31 cellular contexts compared by ENCODE assay signal in the genomic region with DNA sequence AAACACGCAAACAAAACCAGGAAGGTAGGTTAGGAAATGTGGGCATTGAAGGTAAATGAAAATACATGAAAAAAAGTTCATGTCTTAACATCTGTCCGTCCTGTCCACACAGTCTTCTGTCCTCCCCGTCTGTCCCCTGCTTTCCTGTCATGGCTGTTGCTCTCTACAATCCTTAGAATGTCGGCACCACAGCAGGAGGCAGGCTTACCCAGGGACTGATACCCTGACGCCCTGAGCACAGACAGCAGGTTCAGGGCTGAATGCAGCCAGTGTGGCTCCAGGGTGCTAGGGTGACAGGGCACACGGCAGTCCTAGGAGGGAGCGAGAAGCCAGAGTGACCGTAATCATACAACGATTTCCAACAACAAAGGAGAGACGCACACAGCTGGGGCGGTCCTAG.
DNase-seq lines count a peak whose midpoint lies in the region; ATAC-seq, FAIRE-seq and TF ChIP-seq lines count a peak whose summit lies in the region.
"Had no signal": no experiment of that assay in that cellular context is flagged by ENCODE, and none has a peak within 500 bp of the region (broad histone marks: within the 10 kb centered on the region; RNA-seq: fewer than 3 reads in every experiment).

No MANE protein-coding gene starts in this region.

- no peak for TF ChIP-seq POLR2A in GM12892 (IDR thresholded peaks at IDR 0.05; ENCODE audit: low read depth, low read length)

- no peak overlapping the region for H3K4me3 ChIP-seq in naive thymus-derived CD4-positive, alpha-beta T cell (ENCODE audit: low read length)
- H3K4me3 ChIP-seq: body of pancreas, heart right ventricle, lung, SJCRH30, skin epidermis, testis, vagina had no signal

- no peak for DNase-seq in activated CD4-positive, alpha-beta T cell treated with anti-CD3 and anti-CD28 coated beads, Interleukin-2, amount 10 ng/mL, durations not matched to agents 7 days and 5 days
- no peak for DNase-seq in activated CD4-positive, alpha-beta T cell treated with anti-CD3 and anti-CD28 coated beads for 4 hours
- DNase-seq in GM18507 (ENCODE audit: extremely low spot score, insufficient read length, low read depth) (no peak), SKM-1 (lab: John Stamatoyannopoulos, UW; ENCODE audit: unreplicated experiment) (no peak), GM12892 (ENCODE audit: insufficient read length) (no peak)
- no peak for DNase-seq in activated naive CD8-positive, alpha-beta T cell treated with anti-CD3 and anti-CD28 coated beads, Interleukin-2, amount 10 ng/mL, durations not matched to agents 7 days and 5 days
- no peak for DNase-seq in naive thymus-derived CD4-positive, alpha-beta T cell
- DNase-seq: activated CD4-positive, alpha-beta T cell treated with anti-CD3 and anti-CD28 coated beads, Interleukin-2, amount 50 U/mL, for 4 hours; activated effector memory CD4-positive, alpha-beta T cell treated with anti-CD3 and anti-CD28 coated beads, Interleukin-2, amount 50 U/mL, for 16 hours; body of pancreas; dermis blood vessel endothelial cell; DND-41; heart right ventricle; KBM-7; NCI-H1092 treated with DMSO at 0.1 percent for 48 hours; NCI-H1694 treated with DMSO at 0.1 percent for 48 hours; NCI-H2171; NCI-H510A; retina; RPMI8226; stimulated activated naive CD4-positive, alpha-beta T cell; T-helper 9 cell; testis had no signal

- intact Hi-C loops in naive thymus-derived CD4-positive, alpha-beta T cell (cut with micrococcal nuclease): no loop called here

- H3K4me1 ChIP-seq in naive thymus-derived CD4-positive, alpha-beta T cell (ENCODE audit: control insufficient read depth in 2 of 2, insufficient read depth in 2 of 2, low read length in 2 of 2): peaks cover 8 to 15% of the 10 kb centered on the region in 2 donors
- H3K4me1 ChIP-seq: body of pancreas, heart right ventricle, parathyroid adenoma, SJCRH30, vagina had no signal

- POLR2A ChIA-PET in activated CD4-positive, alpha-beta T cell treated with anti-CD3 and anti-CD28 coated beads, Interleukin-2, amount 10 ng/mL, durations not matched to agents 7 days and 5 days (lab: Charles Lee): no interaction called here
- POLR2A ChIA-PET in activated naive CD8-positive, alpha-beta T cell treated with anti-CD3 and anti-CD28 coated beads, Interleukin-2, amount 10 ng/mL, durations not matched to agents 7 days and 5 days (lab: Charles Lee): interaction anchor here (2.5 kb wide), 1 partner anchor 123 kb away, joined by 11 read pairs; a partner anchor contains a TSS
- POLR2A ChIA-PET in naive thymus-derived CD4-positive, alpha-beta T cell (lab: Charles Lee): interaction anchor here (0.8 kb wide), 1 partner anchor 222 kb away, joined by 3 read pairs; no protein-coding TSS in a partner anchor

- peak; percentile 9 for FAIRE-seq in GM18507 (lab: Jason Lieb, UNC)
- no peak for FAIRE-seq in GM12892 (lab: Jason Lieb, UNC)

- ATAC-seq in activated naive CD8-positive, alpha-beta T cell treated with anti-CD3 and anti-CD28 coated beads, Interleukin-2, amount 10 ng/mL, durations not matched to agents 7 days and 5 days (ENCODE audit: low read depth): no peak
- ATAC-seq in naive thymus-derived CD4-positive, alpha-beta T cell: no peak
- no peak for ATAC-seq in GM18498 (IDR thresholded peaks at IDR 0.05; ENCODE audit: unreplicated experiment)
- ATAC-seq: body of pancreas, esophagus mucosa had no signal

- H3K36me3 Mint-ChIP-seq in activated CD4-positive, alpha-beta T cell treated with anti-CD3 and anti-CD28 coated beads, Interleukin-2, amount 10 ng/mL, durations not matched to agents 7 days and 5 days (ENCODE audit: low read depth): peaks cover 46% of the 10 kb centered on the region
- peaks cover 38% of the 10 kb centered on the region for H3K36me3 Mint-ChIP-seq in activated naive CD8-positive, alpha-beta T cell treated with anti-CD3 and anti-CD28 coated beads, Interleukin-2, amount 10 ng/mL, durations not matched to agents 7 days and 5 days
- H3K36me3 Mint-ChIP-seq in naive thymus-derived CD4-positive, alpha-beta T cell: peaks cover 19 to 38% (median 26%) of the 10 kb centered on the region in 5 donors

- no peak overlapping the region for H3K4me3 Mint-ChIP-seq in activated CD4-positive, alpha-beta T cell treated with anti-CD3 and anti-CD28 coated beads, Interleukin-2, amount 10 ng/mL, durations not matched to agents 7 days and 5 days
- no peak overlapping the region for H3K4me3 Mint-ChIP-seq in activated naive CD8-positive, alpha-beta T cell treated with anti-CD3 and anti-CD28 coated beads, Interleukin-2, amount 10 ng/mL, durations not matched to agents 7 days and 5 days
- peak overlapping the region in 2 of 10 donors; percentile 1 to 42 for H3K4me3 Mint-ChIP-seq in naive thymus-derived CD4-positive, alpha-beta T cell
- H3K4me3 Mint-ChIP-seq: H9 had no signal

- CTCF ChIA-PET in activated CD4-positive, alpha-beta T cell treated with anti-CD3 and anti-CD28 coated beads, Interleukin-2, amount 10 ng/mL, durations not matched to agents 7 days and 5 days (lab: Charles Lee): no interaction called here
- CTCF ChIA-PET in naive thymus-derived CD4-positive, alpha-beta T cell (lab: Charles Lee): no interaction called here

- no peaks in the 10 kb centered on the region for H3K27me3 ChIP-seq in naive thymus-derived CD4-positive, alpha-beta T cell (ENCODE audit: control insufficient read depth in 2 of 2, insufficient read depth in 2 of 2, low read length in 2 of 2)
- H3K27me3 ChIP-seq: body of pancreas, heart right ventricle, SJCRH30, testis, vagina had no signal

- H3K27me3 Mint-ChIP-seq in activated CD4-positive, alpha-beta T cell treated with anti-CD3 and anti-CD28 coated beads, Interleukin-2, amount 10 ng/mL, durations not matched to agents 7 days and 5 days: no peaks in the 10 kb centered on the region
- H3K27me3 Mint-ChIP-seq in activated naive CD8-positive, alpha-beta T cell treated with anti-CD3 and anti-CD28 coated beads, Interleukin-2, amount 10 ng/mL, durations not matched to agents 7 days and 5 days: no peaks in the 10 kb centered on the region
- no peaks in the 10 kb centered on the region for H3K27me3 Mint-ChIP-seq in naive thymus-derived CD4-positive, alpha-beta T cell

- H3K36me3 ChIP-seq in naive thymus-derived CD4-positive, alpha-beta T cell (ENCODE audit: control insufficient read depth in 2 of 3, insufficient read depth in 3 of 3, low read length in 3 of 3): no peaks in the 10 kb centered on the region
- H3K36me3 ChIP-seq: SJCRH30, vagina had no signal

- H3K4me1 Mint-ChIP-seq in activated CD4-positive, alpha-beta T cell treated with anti-CD3 and anti-CD28 coated beads, Interleukin-2, amount 10 ng/mL, durations not matched to agents 7 days and 5 days: peaks cover 49% of the 10 kb centered on the region
- peaks cover 31% of the 10 kb centered on the region for H3K4me1 Mint-ChIP-seq in activated naive CD8-positive, alpha-beta T cell treated with anti-CD3 and anti-CD28 coated beads, Interleukin-2, amount 10 ng/mL, durations not matched to agents 7 days and 5 days
- peaks cover 25 to 58% (median 44%) of the 10 kb centered on the region in 7 donors for H3K4me1 Mint-ChIP-seq in naive thymus-derived CD4-positive, alpha-beta T cell

- no peaks in the 10 kb centered on the region for H3K9me3 ChIP-seq in naive thymus-derived CD4-positive, alpha-beta T cell (ENCODE audit: control insufficient read depth in 2 of 3, low read length in 3 of 3)
- H3K9me3 ChIP-seq: body of pancreas, SJCRH30, testis, vagina had no signal

- H3K27ac Mint-ChIP-seq in activated CD4-positive, alpha-beta T cell treated with anti-CD3 and anti-CD28 coated beads, Interleukin-2, amount 10 ng/mL, durations not matched to agents 7 days and 5 days: peak overlapping the region; percentile 74
- H3K27ac Mint-ChIP-seq in activated naive CD8-positive, alpha-beta T cell treated with anti-CD3 and anti-CD28 coated beads, Interleukin-2, amount 10 ng/mL, durations not matched to agents 7 days and 5 days: peak overlapping the region; percentile 40
- peak overlapping the region in 6 of 9 donors; percentile 14 to 80 (median 28) for H3K27ac Mint-ChIP-seq in naive thymus-derived CD4-positive, alpha-beta T cell

- peaks cover 16% of the 10 kb centered on the region for H3K9me3 Mint-ChIP-seq in activated CD4-positive, alpha-beta T cell treated with anti-CD3 and anti-CD28 coated beads, Interleukin-2, amount 10 ng/mL, durations not matched to agents 7 days and 5 days
- peaks cover 9% of the 10 kb centered on the region for H3K9me3 Mint-ChIP-seq in activated naive CD8-positive, alpha-beta T cell treated with anti-CD3 and anti-CD28 coated beads, Interleukin-2, amount 10 ng/mL, durations not matched to agents 7 days and 5 days
- peaks cover 0 to 13% (median 5%) of the 10 kb centered on the region in 11 donors for H3K9me3 Mint-ChIP-seq in naive thymus-derived CD4-positive, alpha-beta T cell

- H3K27ac ChIP-seq in naive thymus-derived CD4-positive, alpha-beta T cell (ENCODE audit: low read depth, low read length): no peak overlapping the region
- H3K27ac ChIP-seq: body of pancreas, heart right ventricle, parathyroid adenoma, SJCRH30, skin epidermis, vagina had no signal
